Comparison of ENCODE assay signal across 17 cellular contexts in the genomic region with DNA sequence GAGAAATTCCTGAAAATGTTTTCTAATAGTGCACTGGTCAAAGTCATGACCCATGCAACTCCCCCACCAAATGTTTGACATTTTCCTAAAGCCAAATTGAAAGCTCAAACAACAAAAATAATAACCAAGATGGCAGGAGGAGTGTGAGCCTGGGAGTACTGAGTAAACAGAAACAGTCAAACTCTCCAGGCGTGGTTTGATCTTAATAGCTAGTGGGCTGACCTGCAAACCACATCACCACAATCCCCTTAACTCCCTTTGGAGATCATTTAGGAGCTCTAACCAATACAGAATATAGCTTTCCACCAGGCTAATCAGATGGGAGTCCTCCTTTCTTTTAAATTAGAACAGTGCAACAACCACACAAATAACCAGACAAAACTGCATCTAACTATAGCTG. TPM values are rescaled to one million over a fixed set of nuclear protein-coding genes. Genes with fewer than 3 reads are reported as not detected.
DNase-seq lines count a peak whose midpoint lies in the region; ATAC-seq, FAIRE-seq and TF ChIP-seq lines count a peak whose summit lies in the region.
"Had no signal": no experiment of that assay in that cellular context is flagged by ENCODE, and none has a peak within 500 bp of the region (broad histone marks: within the 10 kb centered on the region; RNA-seq: fewer than 3 reads in every experiment).

No MANE protein-coding gene starts in this region.

- H2AFZ ChIP-seq in HCT116 (ENCODE audit: low read depth, low read length, poor library complexity, severe bottlenecking) (peak overlapping the region; percentile 57), PC-3 (ENCODE audit: low read length) (peak overlapping the region; percentile 31; the same call in 1 of the 2 replicates), mesenchymal stem cell (ENCODE audit: low read depth, low read length) (no peak overlapping the region)

- no peaks in the 10 kb centered on the region for H3K36me3 ChIP-seq in HCT116 (ENCODE audit: control insufficient read depth in 1 of 2, insufficient read depth in 2 of 2, low read length in 2 of 2)
- H3K36me3 ChIP-seq in PC-3 (ENCODE audit: low read depth, low read length), result no peaks in the 10 kb centered on the region
- H3K36me3 ChIP-seq in mesenchymal stem cell (ENCODE audit: control insufficient read depth in 1 of 2, insufficient read depth in 2 of 2, low read depth in 1 of 2, low read length in 2 of 2), result no peaks in the 10 kb centered on the region
- no peaks in the 10 kb centered on the region for H3K36me3 ChIP-seq in spleen
- H3K36me3 ChIP-seq: MG63 had no signal

- H3K4me2 ChIP-seq in A549 (0 out of 3 replicates have a peak overlapping the region, but pooled peaks have one; percentile 4), HCT116 (ENCODE audit: low read length) (no peak overlapping the region), PC-3 (ENCODE audit: low read length) (no peak overlapping the region), mesenchymal stem cell (ENCODE audit: low read length, poor library complexity, severe bottlenecking) (no peak overlapping the region)
- H3K4me2 ChIP-seq: KMS-11 had no signal

- CTCF ChIA-PET in A549 (lab: Yijun Ruan, JAX) (interaction anchor here (0.6 to 5.7 kb wide), 51 partner anchors 9 to 522 kb away, joined by 3 to 181 read pairs (median 4); partner anchors contain the start of genes FZD2, GPATCH8, ITGA2B and MEIOC), HCT116 (lab: Charles Lee) (interaction anchor here (0.6 to 1.5 kb wide), 3 partner anchors 104 to 947 kb away, joined by 3 to 23 read pairs (median 5); no protein-coding TSS in a partner anchor), PC-3 (lab: Charles Lee) (interaction anchor here (0.5 kb wide), 1 partner anchor 114 kb away, joined by 3 read pairs; no protein-coding TSS in a partner anchor)
- CTCF ChIA-PET in activated naive CD4-positive, alpha-beta T cell treated with anti-CD3 and anti-CD28 coated beads, Interleukin-2, amount 10 ng/mL, durations not matched to agents 7 days and 5 days (lab: Charles Lee), result interaction anchor here (0.5 to 1.2 kb wide), 3 partner anchors 9 to 115 kb away, joined by 3 to 4 read pairs (median 4); no protein-coding TSS in a partner anchor
- CTCF ChIA-PET in activated CD8-positive, alpha-beta memory T cell treated with anti-CD3 and anti-CD28 coated beads, Interleukin-2, amount 10 ng/mL, durations not matched to agents 7 days and 5 days (lab: Charles Lee), result interaction anchor here (1.0 kb wide), 1 partner anchor 106 kb away, joined by 4 read pairs; no protein-coding TSS in a partner anchor

- H3K9me3 ChIP-seq in A549 (no peaks in the 10 kb centered on the region), HCT116 (ENCODE audit: control insufficient read depth in 1 of 2, insufficient read depth in 1 of 2, low read depth in 1 of 2, low read length in 2 of 2) (no peaks in the 10 kb centered on the region), PC-3 (ENCODE audit: low read length) (no peaks in the 10 kb centered on the region), mesenchymal stem cell (ENCODE audit: control insufficient read depth, low read length) (no peaks in the 10 kb centered on the region), spleen (no peaks in the 10 kb centered on the region)
- H3K9me3 ChIP-seq: MG63 had no signal

- H2AK5ac ChIP-seq in mesenchymal stem cell (ENCODE audit: low read length, severe bottlenecking), result no peak overlapping the region

- no peak overlapping the region for H3K14ac ChIP-seq in mesenchymal stem cell (ENCODE audit: low read length in 2 of 2)

- TF ChIP-seq POLR2A in A549 (IDR thresholded peaks at IDR 0.05; ENCODE audit: low read length) (no peak), HCT116 (IDR thresholded peaks at IDR 0.05; ENCODE audit: borderline replicate concordance, extremely low read depth, insufficient read depth, insufficient read length) (no peak), spleen (IDR thresholded peaks at IDR 0.05) (no peak)

- H3K4me3 ChIP-seq in A549, result no peak overlapping the region
- H3K4me3 ChIP-seq in HCT116 (replicated peaks in 1 of 2; ENCODE audit: low read depth in 1 of 2, low read length in 2 of 2), result no peak overlapping the region
- H3K4me3 ChIP-seq in PC-3 (ENCODE audit: low read length), result no peak overlapping the region
- H3K4me3 ChIP-seq in mesenchymal stem cell (ENCODE audit: insufficient read depth in 1 of 2, low read depth in 1 of 2, low read length in 2 of 2), result no peak overlapping the region
- no peak overlapping the region for H3K4me3 ChIP-seq in spleen
- H3K4me3 ChIP-seq: MG63 had no signal

- no peak overlapping the region for H3K9ac ChIP-seq in HCT116 (ENCODE audit: low read length)
- H3K9ac ChIP-seq in PC-3 (ENCODE audit: low read length), result no peak overlapping the region
- no peak overlapping the region for H3K9ac ChIP-seq in mesenchymal stem cell (ENCODE audit: low read length)
- H3K9ac ChIP-seq: KMS-11 had no signal

- H4K91ac ChIP-seq in mesenchymal stem cell (ENCODE audit: low read length), result no peak overlapping the region

- TF ChIP-seq CTCF in A549 (IDR thresholded peaks at IDR 0.05), result no peak
- no peak for TF ChIP-seq CTCF in HCT116 (IDR thresholded peaks at IDR 0.05 in 2 of 3, conservative IDR thresholded peaks at IDR 0.05 in 1 of 3; ENCODE audit: borderline replicate concordance in 1 of 3, insufficient read depth in 1 of 3, low read depth in 2 of 3, low read length in 2 of 3)
- TF ChIP-seq CTCF in PC-3 (conservative IDR thresholded peaks at IDR 0.05; ENCODE audit: low read depth, low read length), result no peak
- TF ChIP-seq CTCF in spleen (IDR thresholded peaks at IDR 0.05 in 8 of 11, conservative IDR thresholded peaks at IDR 0.05 in 3 of 11), result no peak

- H3K36me3 Mint-ChIP-seq in activated naive CD4-positive, alpha-beta T cell treated with anti-CD3 and anti-CD28 coated beads, Interleukin-2, amount 10 ng/mL, durations not matched to agents 7 days and 5 days, result no peaks in the 10 kb centered on the region
- H3K36me3 Mint-ChIP-seq in activated CD8-positive, alpha-beta memory T cell treated with anti-CD3 and anti-CD28 coated beads, Interleukin-2, amount 10 ng/mL, durations not matched to agents 7 days and 5 days, result no peaks in the 10 kb centered on the region
- H3K36me3 Mint-ChIP-seq: CD14-positive monocyte had no signal

- no peaks in the 10 kb centered on the region for H3K9me3 Mint-ChIP-seq in activated naive CD4-positive, alpha-beta T cell treated with anti-CD3 and anti-CD28 coated beads, Interleukin-2, amount 10 ng/mL, durations not matched to agents 7 days and 5 days
- no peaks in the 10 kb centered on the region for H3K9me3 Mint-ChIP-seq in activated CD8-positive, alpha-beta memory T cell treated with anti-CD3 and anti-CD28 coated beads, Interleukin-2, amount 10 ng/mL, durations not matched to agents 7 days and 5 days (ENCODE audit: low read depth)

- H3K79me2 ChIP-seq in HCT116 (ENCODE audit: insufficient read depth, low read length) (no peaks in the 10 kb centered on the region), PC-3 (ENCODE audit: low read length) (no peaks in the 10 kb centered on the region)

- RAD21 ChIA-PET in HCT116 (lab: Charles Lee; ENCODE audit: low non-redundant PET in 1 of 2, low total read pairs in 2 of 2, uncharacterized antibody in 2 of 2, unreplicated experiment in 2 of 2), result interaction anchor here in 1 of 2 experiments (0.5 kb wide), 1 partner anchor 17 kb away, joined by 4 read pairs; no protein-coding TSS in a partner anchor

- H3K27ac ChIP-seq in A549, result no peak overlapping the region
- H3K27ac ChIP-seq in HCT116 (ENCODE audit: low read depth, low read length), result no peak overlapping the region
- no peak overlapping the region for H3K27ac ChIP-seq in PC-3 (ENCODE audit: low read length)
- H3K27ac ChIP-seq in mesenchymal stem cell (ENCODE audit: low read length, poor library complexity, severe bottlenecking), result no peak overlapping the region
- no peak overlapping the region for H3K27ac ChIP-seq in spleen
- H3K27ac ChIP-seq: HL-60, KMS-11 had no signal

- H3K18ac ChIP-seq in mesenchymal stem cell (ENCODE audit: low read depth in 1 of 2, low read length in 2 of 2), result no peak overlapping the region

- H3F3A ChIP-seq in PC-3 (ENCODE audit: low read length, unreplicated experiment), result no peaks in the 10 kb centered on the region

- no peak overlapping the region for H3K4me3 Mint-ChIP-seq in activated naive CD4-positive, alpha-beta T cell treated with anti-CD3 and anti-CD28 coated beads, Interleukin-2, amount 10 ng/mL, durations not matched to agents 7 days and 5 days
- H3K4me3 Mint-ChIP-seq in activated CD8-positive, alpha-beta memory T cell treated with anti-CD3 and anti-CD28 coated beads, Interleukin-2, amount 10 ng/mL, durations not matched to agents 7 days and 5 days, result no peak overlapping the region
- H3K4me3 Mint-ChIP-seq: CD14-positive monocyte had no signal

- no peak overlapping the region for H2BK5ac ChIP-seq in mesenchymal stem cell (ENCODE audit: low read depth, low read length, poor library complexity, severe bottlenecking)

- H3K27me3 ChIP-seq in HCT116 (ENCODE audit: insufficient read depth, low read length) (no peaks in the 10 kb centered on the region), PC-3 (ENCODE audit: low read length) (no peaks in the 10 kb centered on the region), mesenchymal stem cell (ENCODE audit: control insufficient read depth in 1 of 2, insufficient read depth in 1 of 2, low read length in 2 of 2) (peaks cover 0 to 3% of the 10 kb centered on the region in 2 experiments), spleen (replicated peaks in 1 of 7) (peaks cover 0 to 11% (median 0%) of the 10 kb centered on the region in 7 donors)
- H3K27me3 ChIP-seq: MG63 had no signal

- H3K23ac ChIP-seq in mesenchymal stem cell (ENCODE audit: low read length in 2 of 2), result no peak overlapping the region

- no peak for TF ChIP-seq EP300 in A549 (IDR thresholded peaks at IDR 0.05)

- POLR2A ChIA-PET in A549 (lab: Yijun Ruan, JAX) (no interaction called here), HCT116 (lab: Charles Lee) (interaction anchor here (0.6 kb wide), 1 partner anchor 412 kb away, joined by 3 read pairs; no protein-coding TSS in a partner anchor), PC-3 (lab: Charles Lee; ENCODE audit: unreplicated experiment) (interaction anchor here (0.5 to 0.7 kb wide), 2 partner anchors 67 to 1366 kb away, joined by 4 to 10 read pairs; no protein-coding TSS in a partner anchor)

- H4K20me1 ChIP-seq in HCT116 (ENCODE audit: insufficient read depth) (no peaks in the 10 kb centered on the region), PC-3 (ENCODE audit: low read length) (no peaks in the 10 kb centered on the region)

- no peaks in the 10 kb centered on the region for H3K79me1 ChIP-seq in mesenchymal stem cell (replicated peaks; ENCODE audit: low read length, poor library complexity, severe bottlenecking)

- peaks cover 27% of the 10 kb centered on the region for H3K27me3 Mint-ChIP-seq in activated naive CD4-positive, alpha-beta T cell treated with anti-CD3 and anti-CD28 coated beads, Interleukin-2, amount 10 ng/mL, durations not matched to agents 7 days and 5 days
- peaks cover 25% of the 10 kb centered on the region for H3K27me3 Mint-ChIP-seq in activated CD8-positive, alpha-beta memory T cell treated with anti-CD3 and anti-CD28 coated beads, Interleukin-2, amount 10 ng/mL, durations not matched to agents 7 days and 5 days

- WGBS in A549 (ENCODE audit: missing lambda C conversion rate), result 34% methylated on average over 1 of the region's 1 CpG
- 55% methylated on average over 1 of the region's 1 CpG for WGBS in mesenchymal stem cell
- 58 to 82% (median 70%) methylated on average over 1 of the region's 1 CpG for WGBS in spleen, 5 donors

- H4K8ac ChIP-seq in mesenchymal stem cell (ENCODE audit: low read length), result no peak overlapping the region

- intact Hi-C loops in HCT116 (cut with micrococcal nuclease) (no loop called here), PC-3 (cut with micrococcal nuclease) (loop anchor here (5.0 kb wide), 1 partner anchor 235 kb away; no protein-coding TSS in a partner anchor), spleen (cut with DNase I; ENCODE audit: low total_unique reads) (loop anchor here (5.0 kb wide), 1 partner anchor 105 kb away; no protein-coding TSS in a partner anchor)

- no peak for FAIRE-seq in A549 (lab: Jason Lieb, UNC)
- FAIRE-seq: GM12892 had no signal

- TF ChIP-seq RAD21 in A549 (conservative IDR thresholded peaks at IDR 0.05 in 1 of 2, IDR thresholded peaks at IDR 0.05 in 1 of 2) (no peak), HCT116 (IDR thresholded peaks at IDR 0.05; ENCODE audit: low read depth) (no peak)

- no peak overlapping the region for H2BK120ac ChIP-seq in mesenchymal stem cell (ENCODE audit: low read depth, low read length)

- H3K4ac ChIP-seq in mesenchymal stem cell (ENCODE audit: low read depth in 1 of 2, low read length in 2 of 2), result no peak overlapping the region

- BruUV-seq in HCT116 (replicated peaks; lab: Mats Ljungman, UMichigan) (no TSS peak), PC-3 (replicated peaks; lab: Mats Ljungman, UMichigan) (no TSS peak)

- no peaks in the 10 kb centered on the region for H3K4me1 Mint-ChIP-seq in activated naive CD4-positive, alpha-beta T cell treated with anti-CD3 and anti-CD28 coated beads, Interleukin-2, amount 10 ng/mL, durations not matched to agents 7 days and 5 days
- no peaks in the 10 kb centered on the region for H3K4me1 Mint-ChIP-seq in activated CD8-positive, alpha-beta memory T cell treated with anti-CD3 and anti-CD28 coated beads, Interleukin-2, amount 10 ng/mL, durations not matched to agents 7 days and 5 days
- H3K4me1 Mint-ChIP-seq: CD14-positive monocyte had no signal

- ATAC-seq in A549 (no peak), HCT116 (no peak), PC-3 (no peak)
- no peak for ATAC-seq in activated CD8-positive, alpha-beta memory T cell treated with anti-CD3 and anti-CD28 coated beads, Interleukin-2, amount 10 ng/mL, durations not matched to agents 7 days and 5 days

- H2BK12ac ChIP-seq in mesenchymal stem cell (ENCODE audit: low read length in 2 of 2), result no peak overlapping the region

- peaks cover 22% of the 10 kb centered on the region for H3K4me1 ChIP-seq in A549
- H3K4me1 ChIP-seq in HCT116 (ENCODE audit: control insufficient read depth in 1 of 2, insufficient read depth in 2 of 2, low read length in 2 of 2), result no peaks in the 10 kb centered on the region
- no peaks in the 10 kb centered on the region for H3K4me1 ChIP-seq in PC-3 (ENCODE audit: insufficient read depth, low read length)
- H3K4me1 ChIP-seq in mesenchymal stem cell (ENCODE audit: control insufficient read depth, insufficient read depth, low read depth, low read length), result no peaks in the 10 kb centered on the region
- H3K4me1 ChIP-seq in spleen, result no peaks in the 10 kb centered on the region

- H3K27ac Mint-ChIP-seq in activated naive CD4-positive, alpha-beta T cell treated with anti-CD3 and anti-CD28 coated beads, Interleukin-2, amount 10 ng/mL, durations not matched to agents 7 days and 5 days, result no peak overlapping the region
- H3K27ac Mint-ChIP-seq in activated CD8-positive, alpha-beta memory T cell treated with anti-CD3 and anti-CD28 coated beads, Interleukin-2, amount 10 ng/mL, durations not matched to agents 7 days and 5 days, result no peak overlapping the region
- H3K27ac Mint-ChIP-seq: CD14-positive monocyte had no signal

- DNase-seq in A549 (ENCODE audit: low read depth in 1 of 2, low spot score in 1 of 2), result no peak
- no peak for DNase-seq in HCT116 (ENCODE audit: low read depth, low spot score)
- peak; percentile 9 for DNase-seq in PC-3
- peak; percentile 15 for DNase-seq in mesenchymal stem cell
- no peak for DNase-seq in activated naive CD4-positive, alpha-beta T cell treated with anti-CD3 and anti-CD28 coated beads, Interleukin-2, amount 10 ng/mL, durations not matched to agents 7 days and 5 days
- DNase-seq in activated CD8-positive, alpha-beta memory T cell treated with anti-CD3 and anti-CD28 coated beads, Interleukin-2, amount 10 ng/mL, durations not matched to agents 7 days and 5 days, result no peak
- no peak for DNase-seq in activated CD8-positive, alpha-beta memory T cell treated with anti-CD3 and anti-CD28 coated beads for 24 hours
- DNase-seq in spleen, result no peak
- DNase-seq: DMS79, MG63, NCI-H187, Right ventricle myocardium superior had no signal

- no peak overlapping the region for H2BK15ac ChIP-seq in mesenchymal stem cell (ENCODE audit: low read depth, poor library complexity, severe bottlenecking)

- H3K9me2 ChIP-seq in HCT116 (ENCODE audit: insufficient read depth) (no peaks in the 10 kb centered on the region), PC-3 (replicated peaks; ENCODE audit: low read length) (no peaks in the 10 kb centered on the region)

RNA-seq across cellular contexts. Expression of gene MEIOC, which starts 19.2 kb away (rescaled TPM):
- polyA plus RNA-seq in A549 (2011; rRNA removed), result 18.0 and 18.2 TPM in 2 replicates
- polyA plus RNA-seq in A549 (2012; cell fraction: cytosol; rRNA removed), result 3.3 and 4.1 TPM in 2 replicates
- polyA plus RNA-seq in A549 (2012; cell fraction: nucleus; rRNA removed), result 1.3 and 3.1 TPM in 2 replicates
- polyA plus RNA-seq in A549 (2017; fragmentation: RNase III; extraction: RNeasy Plus Mini Kit Qiagen cat#74134 plus additional on column Dnase treatment), result 5.9 to 7.2 TPM (median 6.9 TPM) in 3 replicates
- polyA minus RNA-seq in A549 (2011; rRNA and poly(A)+ RNA removed), result 2.8 and 8.5 TPM in 2 replicates
- total RNA-seq in HCT116 (2021; ENCODE audit: unreplicated experiment), result not detected
- polyA plus RNA-seq in HCT116 (2012), result 0.05 and 0.08 TPM in 2 replicates
- not detected in 2 replicates for total RNA-seq in PC-3 (2014; rRNA removed)
- polyA plus RNA-seq in mesenchymal stem cell (2013, experiment 1 of 2), result 0.15 TPM
- polyA plus RNA-seq in mesenchymal stem cell (2013, experiment 2 of 2), result 0.11 TPM
- total RNA-seq in activated CD8-positive, alpha-beta memory T cell treated with anti-CD3 and anti-CD28 coated beads, Interleukin-2, amount 10 ng/mL, durations not matched to agents 7 days and 5 days, result not detected
- under 1 TPM in 1 of 7 donors, not detected in 6; 0.17 TPM for total RNA-seq in spleen
- under 1 TPM in 2 of 3 donors, not detected in 1; 0.04 to 0.06 TPM for polyA plus RNA-seq in spleen
- total RNA-seq: A673, Right ventricle myocardium superior had no signal

RNA-seq across cellular contexts. Expression of gene CCDC43, which starts 52.5 kb away (rescaled TPM):
- polyA plus RNA-seq in A549 (2011; rRNA removed) (24.1 and 34.3 TPM in 2 replicates), A549 (2017; fragmentation: RNase III; extraction: RNeasy Plus Mini Kit Qiagen cat#74134 plus additional on column Dnase treatment) (35.6 to 39.4 TPM (median 37.3 TPM) in 3 replicates), spleen (10 to 100 TPM in 2 of 3 donors, 1 to 10 TPM in 1; 9.7 to 13.4 (median 11.5) TPM)
- polyA plus RNA-seq in A549 (2012; cell fraction: cytosol; rRNA removed), result 6.8 and 8.2 TPM in 2 replicates
- 2.7 and 5.3 TPM in 2 replicates for polyA plus RNA-seq in A549 (2012; cell fraction: nucleus; rRNA removed)
- 6.9 and 8.3 TPM in 2 replicates for polyA minus RNA-seq in A549 (2011; rRNA and poly(A)+ RNA removed)
- total RNA-seq in HCT116 (2021; ENCODE audit: unreplicated experiment) (33.0 TPM), PC-3 (2014; rRNA removed) (50.4 and 51.0 TPM in 2 replicates), spleen (10 to 100 TPM; 14.3 to 19.9 (median 18.4) TPM)
- 12.7 and 15.2 TPM in 2 replicates for polyA plus RNA-seq in HCT116 (2012)
- 25.0 TPM for polyA plus RNA-seq in mesenchymal stem cell (2013, experiment 1 of 2)
- 24.7 TPM for polyA plus RNA-seq in mesenchymal stem cell (2013, experiment 2 of 2)
- 10 to 100 TPM; 26.0 to 28.4 TPM for total RNA-seq in activated CD8-positive, alpha-beta memory T cell treated with anti-CD3 and anti-CD28 coated beads, Interleukin-2, amount 10 ng/mL, durations not matched to agents 7 days and 5 days

Comparison
In these comparisons a context has a peak if more than half of its experiments do, and no peak if none do; other contexts are left out.
1. DNase-seq: peak in PC-3 (single experiment) and mesenchymal stem cell (single experiment); none in A549 (0 of 2), HCT116 (single experiment), activated naive CD4-positive, alpha-beta T cell treated with anti-CD3 and anti-CD28 coated beads, Interleukin-2, amount 10 ng/mL, durations not matched to agents 7 days and 5 days (single experiment), activated CD8-positive, alpha-beta memory T cell treated with anti-CD3 and anti-CD28 coated beads, Interleukin-2, amount 10 ng/mL, durations not matched to agents 7 days and 5 days (single experiment), activated CD8-positive, alpha-beta memory T cell treated with anti-CD3 and anti-CD28 coated beads for 24 hours (single experiment) and spleen (single experiment).